Comparison of ENCODE assay signal across 8 cellular contexts in genomic region chr12:54033106-54033979, GRCh38. TPM values are rescaled to one million over a fixed set of nuclear protein-coding genes. Genes with fewer than 3 reads are reported as not detected.
DNase-seq lines count a peak whose midpoint lies in the region; ATAC-seq and TF ChIP-seq lines count a peak whose summit lies in the region.

No MANE protein-coding gene starts in this region.

- DNase-seq in DMS153 treated with DMSO at 0.1 percent for 48 hours (lab: John Stamatoyannopoulos, UW; ENCODE audit: unreplicated experiment): peak; percentile 68
- DNase-seq in NCI-H1105 (lab: John Stamatoyannopoulos, UW): peak; percentile 20
- peak in 1 of 3 experiments; percentile 32 for DNase-seq in effector memory CD8-positive, alpha-beta T cell
- DNase-seq in ovary: peak; percentile 55 to 76 (median 67)
- no peak for DNase-seq in activated CD4-positive, alpha-beta T cell treated with anti-CD3 and anti-CD28 coated beads, Interleukin-2, amount 50 U/mL, for 48 hours
- DNase-seq in CD1c-positive myeloid dendritic cell (ENCODE audit: extremely low spot score): no peak

- peak overlapping the region; percentile 35 for H3K4me3 ChIP-seq in ovary

- TF ChIP-seq CTCF in ovary (IDR thresholded peaks at IDR 0.05): no peak

- no peak overlapping the region for H3K27ac Mint-ChIP-seq in effector memory CD8-positive, alpha-beta T cell

- H3K27me3 Mint-ChIP-seq in effector memory CD8-positive, alpha-beta T cell: peaks cover 74 to 100% of the 10 kb centered on the region in 2 donors

- no peaks in the 10 kb centered on the region for H3K9me3 ChIP-seq in ovary

- H3K36me3 Mint-ChIP-seq in effector memory CD8-positive, alpha-beta T cell (ENCODE audit: insufficient read depth): peaks cover 22% of the 10 kb centered on the region

- ATAC-seq in effector memory CD8-positive, alpha-beta T cell (replicated peaks): peak; percentile 45
- ATAC-seq in GM21786 (IDR thresholded peaks at IDR 0.05; ENCODE audit: unreplicated experiment): no peak
- no peak for ATAC-seq in GM18867 (IDR thresholded peaks at IDR 0.05; ENCODE audit: unreplicated experiment)

- peak overlapping the region; percentile 77 to 81 for H3K4me3 Mint-ChIP-seq in effector memory CD8-positive, alpha-beta T cell

- TF ChIP-seq EP300 in ovary (IDR thresholded peaks at IDR 0.05): no peak

- H3K27me3 ChIP-seq in ovary: no peaks in the 10 kb centered on the region

- intact Hi-C loops in ovary (cut with DNase I): loop anchor here in 3 of 4 donors (2.0 to 10.0 kb wide), 3 partner anchors 91 to 157 kb away; no protein-coding TSS in a partner anchor

- H3K9me3 Mint-ChIP-seq in effector memory CD8-positive, alpha-beta T cell: no peaks in the 10 kb centered on the region

- TF ChIP-seq POLR2A in ovary (IDR thresholded peaks at IDR 0.05): no peak

- no peaks in the 10 kb centered on the region for H3K36me3 ChIP-seq in ovary

- 1 to 2% (median 1%) methylated on average over 50 to 61 of the region's 61 CpGs for WGBS in ovary, 3 donors

- H3K4me1 ChIP-seq in ovary (ENCODE audit: insufficient read depth): peaks cover 16% of the 10 kb centered on the region

- H3K27ac ChIP-seq in ovary: peak overlapping the region; percentile 48 to 63

- H3K4me1 Mint-ChIP-seq in effector memory CD8-positive, alpha-beta T cell (ENCODE audit: low read depth in 2 of 2): peaks cover 17 to 23% of the 10 kb centered on the region in 2 donors

RNA-seq across cellular contexts. Expression of gene HOXC5, which starts 0.5 kb away (rescaled TPM):
- total RNA-seq in ovary: 10 to 100 TPM in 1 of 7 donors, 1 to 10 TPM in 6; 1.8 to 11.0 (median 3.6) TPM
- polyA plus RNA-seq in ovary: 1 to 10 TPM; 2.1 to 2.2 TPM

RNA-seq across cellular contexts. Expression of gene HOXC6, which starts 5.1 kb away (rescaled TPM):
- total RNA-seq in ovary: 10 to 100 TPM in 5 of 7 donors, 1 to 10 TPM in 2; 3.9 to 56.1 (median 21.4) TPM
- polyA plus RNA-seq in ovary: 10 to 100 TPM; 23.3 to 37.8 TPM

RNA-seq across cellular contexts. Expression of gene HOXC4, which starts 20.3 kb away (rescaled TPM):
- total RNA-seq in ovary: 10 to 100 TPM in 5 of 7 donors, 1 to 10 TPM in 2; 3.3 to 21.8 (median 13.1) TPM
- 10 to 100 TPM in 1 of 2 donors, 1 to 10 TPM in 1; 7.9 to 10.9 TPM for polyA plus RNA-seq in ovary

RNA-seq across cellular contexts. Expression of gene HOXC8, which starts 24.6 kb away (rescaled TPM):
- 10 to 100 TPM in 1 of 7 donors, 1 to 10 TPM in 5, under 1 TPM in 1; 0.34 to 13.9 (median 7.7) TPM for total RNA-seq in ovary
- 10 to 100 TPM in 1 of 2 donors, 1 to 10 TPM in 1; 3.2 to 19.4 TPM for polyA plus RNA-seq in ovary

RNA-seq across cellular contexts. Expression of gene HOXC9, which starts 33.4 kb away (rescaled TPM):
- total RNA-seq in ovary: 1 to 10 TPM in 2 of 7 donors, under 1 TPM in 4, not detected in 1; 0.26 to 3.9 (median 0.51) TPM
- polyA plus RNA-seq in ovary: 10 to 100 TPM in 1 of 2 donors, 1 to 10 TPM in 1; 3.4 to 15.0 TPM

Comparison
In these comparisons a context has a peak if more than half of its experiments do, and no peak if none do; other contexts are left out.
1. DNase-seq: peak in DMS153 treated with DMSO at 0.1 percent for 48 hours (single experiment), NCI-H1105 (single experiment) and ovary (5 of 5); none in activated CD4-positive, alpha-beta T cell treated with anti-CD3 and anti-CD28 coated beads, Interleukin-2, amount 50 U/mL, for 48 hours (0 of 2) and CD1c-positive myeloid dendritic cell (single experiment).